In the genomic region with DNA sequence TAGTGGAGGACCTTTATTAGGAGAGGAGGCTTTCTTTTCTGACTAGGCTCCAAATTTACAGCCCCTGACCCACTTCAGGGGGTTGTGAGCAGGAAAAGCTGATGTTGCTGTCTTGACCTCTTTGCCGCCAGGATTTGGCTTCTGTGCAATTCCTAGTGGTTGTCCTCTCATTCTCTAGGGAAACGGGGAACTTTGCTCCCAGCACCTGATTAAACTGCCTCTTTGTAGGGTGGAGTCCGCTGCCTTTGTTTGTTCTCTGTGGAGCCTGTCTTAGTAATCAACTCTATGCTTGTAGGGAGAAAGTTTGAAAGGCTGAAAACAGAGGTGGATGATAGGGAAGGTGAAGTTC, we compare ENCODE assay signal across 9 cellular contexts. TPM values are rescaled to one million over a fixed set of nuclear protein-coding genes. Genes with fewer than 3 reads are reported as not detected.
DNase-seq lines count a peak whose midpoint lies in the region; ATAC-seq and TF ChIP-seq lines count a peak whose summit lies in the region.
"Had no signal": no experiment of that assay in that cellular context is flagged by ENCODE, and none has a peak within 500 bp of the region (broad histone marks: within the 10 kb centered on the region; RNA-seq: fewer than 3 reads in every experiment).

No MANE protein-coding gene starts in this region.

- H3K4me1 ChIP-seq in ACC112 (ENCODE audit: control insufficient read depth, insufficient read depth, low read length, unreplicated experiment), result peaks cover 50% of the 10 kb centered on the region
- H3K4me1 ChIP-seq in SJCRH30, result peaks cover 47% of the 10 kb centered on the region
- peaks cover 52% of the 10 kb centered on the region for H3K4me1 ChIP-seq in osteoblast (ENCODE audit: insufficient read depth, low read length)

- H3K36me3 ChIP-seq in ACC112 (ENCODE audit: insufficient read depth, low read length) (no peaks in the 10 kb centered on the region), SJCRH30 (no peaks in the 10 kb centered on the region; the same call in 1 of the 2 replicates), osteoblast (ENCODE audit: insufficient read depth, low read length) (no peaks in the 10 kb centered on the region)

- ATAC-seq in activated naive CD8-positive, alpha-beta T cell treated with anti-CD3 and anti-CD28 coated beads, Interleukin-2, amount 50 U/mL, for 24 hours, result no peak

- H2AFZ ChIP-seq in ACC112 (ENCODE audit: low read length, unreplicated experiment), result no peak overlapping the region
- no peak overlapping the region for H2AFZ ChIP-seq in osteoblast (ENCODE audit: low read length)

- TF ChIP-seq POLR2A in lower leg skin (IDR thresholded peaks at IDR 0.05), result no peak

- H3K4me2 ChIP-seq in osteoblast (ENCODE audit: insufficient read depth, low read length), result peak overlapping the region; percentile 77

- TF ChIP-seq CTCF in fibroblast of villous mesenchyme (IDR thresholded peaks at IDR 0.05; ENCODE audit: insufficient read depth, low read depth, low read length) (no peak), osteoblast (IDR thresholded peaks at IDR 0.05; ENCODE audit: extremely low read depth, low read depth, low read length) (no peak), lower leg skin (IDR thresholded peaks at IDR 0.05) (no peak)

- no peak overlapping the region for H3K4me3 Mint-ChIP-seq in activated naive CD8-positive, alpha-beta T cell treated with anti-CD3 and anti-CD28 coated beads, Interleukin-2, amount 50 U/mL, for 24 hours
- H3K4me3 Mint-ChIP-seq: CD4-positive, CD25-positive, alpha-beta regulatory T cell had no signal

- 21 to 28% methylated on average over 3 of the region's 3 CpGs for WGBS in lower leg skin, 2 donors

- H3K79me2 ChIP-seq in ACC112 (ENCODE audit: control insufficient read depth, insufficient read depth, low read length, unreplicated experiment), result peaks cover 94% of the 10 kb centered on the region
- peaks cover 94% of the 10 kb centered on the region for H3K79me2 ChIP-seq in osteoblast (ENCODE audit: insufficient read depth, low read length)

- no peaks in the 10 kb centered on the region for H3K27me3 Mint-ChIP-seq in activated naive CD8-positive, alpha-beta T cell treated with anti-CD3 and anti-CD28 coated beads, Interleukin-2, amount 50 U/mL, for 24 hours
- H3K27me3 Mint-ChIP-seq: CD4-positive, CD25-positive, alpha-beta regulatory T cell had no signal

- intact Hi-C loops in lower leg skin (cut with DNase I; ENCODE audit: low total_unique reads), result no loop called here

- no peak overlapping the region for H3K27ac Mint-ChIP-seq in activated naive CD8-positive, alpha-beta T cell treated with anti-CD3 and anti-CD28 coated beads, Interleukin-2, amount 50 U/mL, for 24 hours

- H3K4me3 ChIP-seq in ACC112 (ENCODE audit: low read depth, low read length) (peak overlapping the region; percentile 64), SJCRH30 (peak overlapping the region; percentile 3; the same call in 1 of the 2 replicates), fibroblast of villous mesenchyme (ENCODE audit: low read depth, low read length) (peak overlapping the region; percentile 43), osteoblast (ENCODE audit: insufficient read depth, low read length) (peak overlapping the region; percentile 36), lower leg skin (ENCODE audit: low read depth, poor library complexity, severe bottlenecking) (no peak overlapping the region)

- no peaks in the 10 kb centered on the region for H3K36me3 Mint-ChIP-seq in activated naive CD8-positive, alpha-beta T cell treated with anti-CD3 and anti-CD28 coated beads, Interleukin-2, amount 50 U/mL, for 24 hours (ENCODE audit: low read depth)

- no peaks in the 10 kb centered on the region for H3K9me3 Mint-ChIP-seq in activated naive CD8-positive, alpha-beta T cell treated with anti-CD3 and anti-CD28 coated beads, Interleukin-2, amount 50 U/mL, for 24 hours
- H3K9me3 Mint-ChIP-seq: CD4-positive, CD25-positive, alpha-beta regulatory T cell had no signal

- H4K20me1 ChIP-seq in osteoblast (ENCODE audit: insufficient read depth, low read length), result peaks cover 53% of the 10 kb centered on the region

- DNase-seq in SJCRH30 (peak; percentile 20 to 55), fibroblast of villous mesenchyme (ENCODE audit: low read depth) (peak; percentile 56), osteoblast (ENCODE audit: insufficient read length, low spot score, missing footprints) (no peak), NCI-H345 treated with DMSO at 0.1 percent for 48 hours (lab: John Stamatoyannopoulos, UW; ENCODE audit: unreplicated experiment) (no peak), lower leg skin (ENCODE audit: low spot score in 2 of 2) (no peak), NCI-H1092 treated with DMSO at 0.1 percent for 48 hours (lab: John Stamatoyannopoulos, UW) (no peak)
- no peak for DNase-seq in activated naive CD8-positive, alpha-beta T cell treated with anti-CD3 and anti-CD28 coated beads, Interleukin-2, amount 50 U/mL, for 24 hours
- DNase-seq: CD4-positive, CD25-positive, alpha-beta regulatory T cell had no signal

- H3K9me3 ChIP-seq in SJCRH30 (replicated peaks) (no peaks in the 10 kb centered on the region), osteoblast (ENCODE audit: low read depth, low read length) (no peaks in the 10 kb centered on the region)

- H3K4me1 Mint-ChIP-seq in activated naive CD8-positive, alpha-beta T cell treated with anti-CD3 and anti-CD28 coated beads, Interleukin-2, amount 50 U/mL, for 24 hours, result peaks cover 23% of the 10 kb centered on the region

- H3K27me3 ChIP-seq in ACC112 (ENCODE audit: insufficient read depth, low read length) (no peaks in the 10 kb centered on the region), SJCRH30 (no peaks in the 10 kb centered on the region), osteoblast (ENCODE audit: insufficient read depth, low read length) (no peaks in the 10 kb centered on the region)

- H3K27ac ChIP-seq in ACC112 (ENCODE audit: low read depth, low read length), result peak overlapping the region; percentile 96
- peak overlapping the region; percentile 97 for H3K27ac ChIP-seq in SJCRH30
- peak overlapping the region; percentile 96 for H3K27ac ChIP-seq in osteoblast (ENCODE audit: low read depth, low read length)

RNA-seq across cellular contexts. Expression of gene CTNND1, which starts 16.3 kb away (rescaled TPM):
- 94.9 and 95.9 TPM in 2 replicates for total RNA-seq in SJCRH30 (2014; rRNA removed; shearing (Covaris generic))
- total RNA-seq in fibroblast of villous mesenchyme (153 and 199 TPM in 2 replicates), osteoblast (126 and 140 TPM in 2 replicates), lower leg skin (100 to 1,000 TPM; 186 to 243 (median 197) TPM)

RNA-seq across cellular contexts. Expression of gene BTBD18, which starts 26.3 kb away (rescaled TPM):
- total RNA-seq in SJCRH30 (2014; rRNA removed; shearing (Covaris generic)), result 0.02 TPM in 1 of 2 replicates, not detected in the other
- total RNA-seq in fibroblast of villous mesenchyme (not detected in 2 replicates), osteoblast (not detected in 2 replicates), lower leg skin (not detected)
- total RNA-seq: CD4-positive, CD25-positive, alpha-beta regulatory T cell had no signal

RNA-seq across cellular contexts. Expression of gene SELENOH, which starts 36.7 kb away (rescaled TPM):
- total RNA-seq in SJCRH30 (2014; rRNA removed; shearing (Covaris generic)), result 116 and 133 TPM in 2 replicates
- 66.9 and 68.9 TPM in 2 replicates for total RNA-seq in fibroblast of villous mesenchyme
- total RNA-seq in osteoblast, result 58.9 and 68.8 TPM in 2 replicates
- 100 to 1,000 TPM; 113 to 133 (median 124) TPM for total RNA-seq in lower leg skin

Comparison
In these comparisons a context has a peak if more than half of its experiments do, and no peak if none do; other contexts are left out.
1. DNase-seq: peak in SJCRH30 (2 of 2) and fibroblast of villous mesenchyme (single experiment); none in osteoblast (single experiment), NCI-H345 treated with DMSO at 0.1 percent for 48 hours (single experiment), activated naive CD8-positive, alpha-beta T cell treated with anti-CD3 and anti-CD28 coated beads, Interleukin-2, amount 50 U/mL, for 24 hours (single experiment), lower leg skin (0 of 2) and NCI-H1092 treated with DMSO at 0.1 percent for 48 hours (single experiment).
2. Peak in every context shown above with its lines, with median percentiles within 50 percentile points of each other: H3K27ac ChIP-seq.